Comparison of ENCODE assay signal across 10 cellular contexts in genomic region chrX:40922307-40922706, GRCh38.
DNase-seq lines count a peak whose midpoint lies in the region; ATAC-seq, FAIRE-seq and TF ChIP-seq lines count a peak whose summit lies in the region.
"Had no signal": no experiment of that assay in that cellular context is flagged by ENCODE, and none has a peak within 500 bp of the region (broad histone marks: within the 10 kb centered on the region; RNA-seq: fewer than 3 reads in every experiment).

No MANE protein-coding gene starts in this region.

- H3K4me1 ChIP-seq in A549 = peaks cover 6% of the 10 kb centered on the region; the same call in 2 of the 3 replicates

- CTCF ChIA-PET in A549 (lab: Yijun Ruan, JAX) = no interaction called here

- POLR2A ChIA-PET in A549 (lab: Yijun Ruan, JAX) = no interaction called here

- TF ChIP-seq CTCF in A549 (IDR thresholded peaks at IDR 0.05) (no peak), GM13977 (IDR thresholded peaks at IDR 0.05; ENCODE audit: extremely low read depth, insufficient read depth, missing control alignments) (peak; percentile 28), fibroblast of the aortic adventitia (IDR thresholded peaks at IDR 0.05; ENCODE audit: insufficient read depth, low read length) (peak; percentile 47)

- H3K4me2 ChIP-seq in A549 = no peak overlapping the region

- H3K9me3 ChIP-seq in A549 = peaks cover 8% of the 10 kb centered on the region; the same call in 2 of the 3 replicates

- no peak for TF ChIP-seq POLR2A in A549 (IDR thresholded peaks at IDR 0.05; ENCODE audit: low read length)

- TF ChIP-seq EP300 in A549 (IDR thresholded peaks at IDR 0.05) = no peak

- WGBS in A549 (ENCODE audit: missing lambda C conversion rate) = 52% methylated on average over 7 of the region's 7 CpGs

- FAIRE-seq in A549 (lab: Jason Lieb, UNC) = peak; percentile 59

- peak in 1 of 2 experiments; percentile 63 for DNase-seq in A549 (ENCODE audit: low read depth in 1 of 2, low spot score in 1 of 2)
- DNase-seq in GM13977 (ENCODE audit: low spot score) = no peak
- peak; percentile 9 for DNase-seq in OCI-M1 (lab: John Stamatoyannopoulos, UW)
- DNase-seq in fibroblast of the aortic adventitia (ENCODE audit: low read depth) = peak; percentile 66
- no peak for DNase-seq in stimulated activated CD4-positive, alpha-beta T cell treated with anti-CD3 and anti-CD28 coated beads, Interleukin-1b, Interleukin-23, amount 100 ng/mL, for 48 hours
- no peak for DNase-seq in activated CD8-positive, alpha-beta memory T cell treated with anti-CD3 and anti-CD28 coated beads, Interleukin-2, amount 50 U/mL, for 4 hours
- DNase-seq: DMS79 treated with DMSO at 0.1 percent for 48 hours, T-helper 1 cell had no signal

- peak in 1 of 2 experiments; percentile 25; a peak in 1 of 6 replicates for ATAC-seq in A549
- no peak for ATAC-seq in GM21528 (IDR thresholded peaks at IDR 0.05; ENCODE audit: low FRiP score, unreplicated experiment)
- ATAC-seq in GM18868 (IDR thresholded peaks at IDR 0.05; ENCODE audit: unreplicated experiment) = no peak

- no peak overlapping the region for H3K4me3 ChIP-seq in A549
- H3K4me3 ChIP-seq in fibroblast of the aortic adventitia (ENCODE audit: low read depth, low read length) = no peak overlapping the region

- TF ChIP-seq RAD21 in A549 (conservative IDR thresholded peaks at IDR 0.05 in 1 of 2, IDR thresholded peaks at IDR 0.05 in 1 of 2) = peak; percentile 19 to 50; a peak in 2 of 5 replicates

- H3K27ac ChIP-seq in A549 = no peak overlapping the region

- in situ Hi-C loops in GM13977 (cut with MboI; ENCODE audit: low pct_unique_long_range_greater_than_20kb, low sequenced_read_pairs, unreplicated experiment) = no loop called here

TF ChIP-seq in A549, 52 proteins besides CTCF, POLR2A, EP300 and RAD21:
- TF ChIP-seq JUNB (IDR thresholded peaks at IDR 0.05) (no peak), HOXA7 (CRISPR knock-in tag; IDR thresholded peaks at IDR 0.05) (no peak), SREBF2 (IDR thresholded peaks at IDR 0.05) (no peak), FOXS1 (CRISPR knock-in tag; IDR thresholded peaks at IDR 0.05) (no peak), TP53 (CRISPR knock-in tag; IDR thresholded peaks at IDR 0.05) (no peak), MAX (IDR thresholded peaks at IDR 0.05) (no peak), EHF (CRISPR knock-in tag; IDR thresholded peaks at IDR 0.05) (no peak), ZSCAN20 (CRISPR knock-in tag; IDR thresholded peaks at IDR 0.05) (no peak)
- TF ChIP-seq, protein P1, sequence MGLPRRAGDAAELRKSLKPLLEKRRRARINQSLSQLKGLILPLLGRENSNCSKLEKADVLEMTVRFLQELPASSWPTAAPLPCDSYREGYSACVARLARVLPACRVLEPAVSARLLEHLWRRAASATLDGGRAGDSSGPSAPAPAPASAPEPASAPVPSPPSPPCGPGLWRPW (IDR thresholded peaks at IDR 0.05) = no peak

Comparison
In these comparisons a context has a peak if more than half of its experiments do, and no peak if none do; other contexts are left out.
1. DNase-seq: peak in OCI-M1 (single experiment) and fibroblast of the aortic adventitia (single experiment); none in GM13977 (single experiment), stimulated activated CD4-positive, alpha-beta T cell treated with anti-CD3 and anti-CD28 coated beads, Interleukin-1b, Interleukin-23, amount 100 ng/mL, for 48 hours (single experiment) and activated CD8-positive, alpha-beta memory T cell treated with anti-CD3 and anti-CD28 coated beads, Interleukin-2, amount 50 U/mL, for 4 hours (single experiment).